ENCODE assay signal across 1 cellular context in genomic region chr18:3265564-3266033, GRCh38.
TF ChIP-seq lines count a peak whose summit lies in the region.

No MANE protein-coding gene starts in this region.

TF ChIP-seq in GM23338, 12 proteins besides CTCF, POLR2A, EP300 and RAD21 (continued from another document):
- peak; percentile 56 for TF ChIP-seq REST (IDR thresholded peaks at IDR 0.05; ENCODE audit: unreplicated experiment)
